24 cellular contexts compared by ENCODE assay signal in the genomic region with DNA sequence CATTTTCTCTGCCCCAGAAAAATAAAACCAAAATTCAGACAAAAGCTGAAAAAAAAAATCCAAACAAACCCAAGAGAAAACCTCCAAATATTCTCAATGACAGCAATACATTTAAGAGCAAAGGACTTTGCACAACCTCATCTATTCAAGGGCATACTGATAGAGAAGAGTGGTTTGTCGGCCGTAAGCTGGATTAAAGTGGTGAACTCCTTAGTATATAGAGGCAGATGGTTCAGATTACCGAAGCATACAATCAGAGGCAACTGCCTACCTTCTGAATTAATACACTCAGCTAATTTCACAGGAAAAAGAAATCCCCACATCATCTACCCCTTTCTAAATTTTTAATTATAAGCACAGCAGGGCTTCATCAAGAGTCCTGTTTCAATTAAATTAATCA. TPM values are rescaled to one million over a fixed set of nuclear protein-coding genes. Genes with fewer than 3 reads are reported as not detected.
"Had no signal": no experiment of that assay in that cellular context is flagged by ENCODE, and none has a peak within 500 bp of the region (broad histone marks: within the 10 kb centered on the region; RNA-seq: fewer than 3 reads in every experiment).

A gene with protein sequence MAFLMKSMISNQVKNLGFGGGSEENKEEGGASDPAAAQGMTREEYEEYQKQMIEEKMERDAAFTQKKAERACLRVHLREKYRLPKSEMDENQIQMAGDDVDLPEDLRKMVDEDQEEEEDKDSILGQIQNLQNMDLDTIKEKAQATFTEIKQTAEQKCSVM (minus strand): TSS at position 190 of the 400 bp plus-strand sequence. CDS start 187 bp downstream, at position 3.

- H3K36me3 ChIP-seq: SJSA1 had no signal

- DNase-seq: KBM-7, MV-4-11, NCI-H1048, NCI-H1105, NCI-H1417, NCI-H1436 treated with DMSO at 0.1 percent for 48 hours, NCI-H1694, NCI-H187 treated with DMSO at 0.1 percent for 48 hours, NCI-H2029 treated with DMSO at 0.1 percent for 48 hours, NCI-H2171 treated with DMSO at 0.1 percent for 48 hours, NCI-H345, NCI-H446 treated with DMSO at 0.1 percent for 48 hours, NCI-H510A treated with DMSO at 0.1 percent for 48 hours, NCI-H69, NCI-H774, Right ventricle myocardium superior, RPMI8226, SIG-M5, SW 1271 had no signal

- H3K27ac ChIP-seq: SJSA1, SK-N-MC had no signal

- H3K4me3 ChIP-seq: SJSA1, SK-N-MC had no signal

- H3K4me1 ChIP-seq: SJSA1 had no signal

RNA-seq across cellular contexts. Expression of the gene that starts here (rescaled TPM):
- total RNA-seq: HT-29, LHCN-M2, MCF 10A, Right ventricle myocardium superior, SJSA1 had no signal
